Comparison of ENCODE assay signal across 9 cellular contexts in genomic region chr1:22749919-22750670, GRCh38. TPM values are rescaled to one million over a fixed set of nuclear protein-coding genes. Genes with fewer than 3 reads are reported as not detected.
DNase-seq lines count a peak whose midpoint lies in the region; ATAC-seq, FAIRE-seq and TF ChIP-seq lines count a peak whose summit lies in the region.
"Had no signal": no experiment of that assay in that cellular context is flagged by ENCODE, and none has a peak within 500 bp of the region (broad histone marks: within the 10 kb centered on the region; RNA-seq: fewer than 3 reads in every experiment).

No MANE protein-coding gene starts in this region.

- H3K79me2 ChIP-seq in SU-DHL-6 (ENCODE audit: insufficient read depth, low read length): no peaks in the 10 kb centered on the region

- CTCF ChIA-PET in A673 (lab: Charles Lee) (interaction anchor here (0.9 kb wide), 1 partner anchor 45 kb away, joined by 4 read pairs; no protein-coding TSS in a partner anchor), T-cell (lab: Charles Lee) (no interaction called here)

- H3K9ac ChIP-seq in SU-DHL-6 (ENCODE audit: low read length): no peak overlapping the region

- BruUV-seq in A673 (replicated peaks; lab: Mats Ljungman, UMichigan): no TSS peak

- no peaks in the 10 kb centered on the region for H3K9me3 Mint-ChIP-seq in T-cell
- H3K9me3 Mint-ChIP-seq: activated naive CD4-positive, alpha-beta T cell treated with anti-CD3 and anti-CD28 coated beads, Interleukin-2, amount 50 U/mL, for 24 hours had no signal

- peak overlapping the region; percentile 24 for H2AFZ ChIP-seq in SU-DHL-6 (ENCODE audit: low read depth, low read length, severe bottlenecking)

- H3K27ac ChIP-seq in A673 (ENCODE audit: low read depth, low read length, poor library complexity, severe bottlenecking) (peak overlapping the region; percentile 13), SU-DHL-6 (ENCODE audit: low read depth, low read length) (no peak overlapping the region), gastrocnemius medialis (peak overlapping the region in 1 of 4 donors; percentile 14)

- no peaks in the 10 kb centered on the region for H3F3A ChIP-seq in SU-DHL-6 (ENCODE audit: insufficient read depth)

- intact Hi-C loops in A673 (cut with micrococcal nuclease; ENCODE audit: unreplicated experiment) (no loop called here), gastrocnemius medialis (cut with DNase I; ENCODE audit: low total_unique reads) (no loop called here)

- H3K27me3 Mint-ChIP-seq in T-cell: peaks cover 4 to 8% of the 10 kb centered on the region in 2 donors
- H3K27me3 Mint-ChIP-seq: activated naive CD4-positive, alpha-beta T cell treated with anti-CD3 and anti-CD28 coated beads, Interleukin-2, amount 50 U/mL, for 24 hours had no signal

- H3K9me2 ChIP-seq in SU-DHL-6 (replicated peaks; ENCODE audit: insufficient read depth, low read length): no peaks in the 10 kb centered on the region

- H4K20me1 ChIP-seq in SU-DHL-6 (ENCODE audit: low read depth, low read length): no peaks in the 10 kb centered on the region

- TF ChIP-seq POLR2A in H54 (IDR thresholded peaks at IDR 0.05; ENCODE audit: low read depth, low read length) (no peak), gastrocnemius medialis (IDR thresholded peaks at IDR 0.05) (no peak)

- H3K9me3 ChIP-seq in A673 (ENCODE audit: low read depth, low read length, poor library complexity, severe bottlenecking) (no peaks in the 10 kb centered on the region), SU-DHL-6 (ENCODE audit: insufficient read depth, low read length) (no peaks in the 10 kb centered on the region), gastrocnemius medialis (no peaks in the 10 kb centered on the region)

- in situ Hi-C loops in gastrocnemius medialis (cut with MboI; ENCODE audit: low sequenced_read_pairs in 4 of 4): no loop called here

- no peak overlapping the region for H3K4me3 Mint-ChIP-seq in T-cell
- H3K4me3 Mint-ChIP-seq: activated naive CD4-positive, alpha-beta T cell treated with anti-CD3 and anti-CD28 coated beads, Interleukin-2, amount 50 U/mL, for 24 hours had no signal

- no peak overlapping the region for H3K27ac Mint-ChIP-seq in T-cell
- H3K27ac Mint-ChIP-seq: activated naive CD4-positive, alpha-beta T cell treated with anti-CD3 and anti-CD28 coated beads, Interleukin-2, amount 50 U/mL, for 24 hours had no signal

- H3K36me3 ChIP-seq in A673 (ENCODE audit: insufficient read depth, low read length, poor library complexity, severe bottlenecking) (no peaks in the 10 kb centered on the region), SU-DHL-6 (ENCODE audit: low read length) (no peaks in the 10 kb centered on the region), gastrocnemius medialis (no peaks in the 10 kb centered on the region)

- H3K4me2 ChIP-seq in SU-DHL-6 (ENCODE audit: low read depth, low read length, poor library complexity, severe bottlenecking): no peak overlapping the region

- H3K27me3 ChIP-seq in A673 (replicated peaks; ENCODE audit: insufficient read depth, low read depth, low read length, poor library complexity) (no peaks in the 10 kb centered on the region), SU-DHL-6 (ENCODE audit: low read length) (no peaks in the 10 kb centered on the region), gastrocnemius medialis (no peaks in the 10 kb centered on the region)

- POLR2A ChIA-PET in A673 (lab: Charles Lee; ENCODE audit: low non-redundant PET) (no interaction called here), T-cell (lab: Charles Lee) (no interaction called here)

- FAIRE-seq in H54 (lab: Jason Lieb, UNC): peak; percentile 80

- ATAC-seq in gastrocnemius medialis (peak; percentile 46 to 83), HG03378 (IDR thresholded peaks at IDR 0.05; ENCODE audit: unreplicated experiment) (no peak), T-cell (replicated peaks in 1 of 4) (no peak), GM21390 (IDR thresholded peaks at IDR 0.05; ENCODE audit: unreplicated experiment) (no peak)

- TF ChIP-seq CTCF in A673 (conservative IDR thresholded peaks at IDR 0.05; ENCODE audit: low read depth, low read length): no peak
- no peak for TF ChIP-seq CTCF in SU-DHL-6 (IDR thresholded peaks at IDR 0.05; ENCODE audit: insufficient read depth, low read length, poor library complexity, severe bottlenecking)
- TF ChIP-seq CTCF in gastrocnemius medialis (IDR thresholded peaks at IDR 0.05 in 4 of 5, conservative IDR thresholded peaks at IDR 0.05 in 1 of 5): no peak

- no peak overlapping the region for H3K4me3 ChIP-seq in A673 (ENCODE audit: low read depth, low read length, poor library complexity, severe bottlenecking)
- no peak overlapping the region for H3K4me3 ChIP-seq in SU-DHL-6 (ENCODE audit: insufficient read depth, low read length, poor library complexity, severe bottlenecking)
- no peak overlapping the region for H3K4me3 ChIP-seq in gastrocnemius medialis

- no peaks in the 10 kb centered on the region for H3K36me3 Mint-ChIP-seq in T-cell
- H3K36me3 Mint-ChIP-seq: activated naive CD4-positive, alpha-beta T cell treated with anti-CD3 and anti-CD28 coated beads, Interleukin-2, amount 50 U/mL, for 24 hours had no signal

- H3K4me1 ChIP-seq in A673 (ENCODE audit: insufficient read depth, low read length, poor library complexity, severe bottlenecking) (no peaks in the 10 kb centered on the region), gastrocnemius medialis (no peaks in the 10 kb centered on the region)

- H3K4me1 Mint-ChIP-seq in T-cell: no peaks in the 10 kb centered on the region
- H3K4me1 Mint-ChIP-seq: activated naive CD4-positive, alpha-beta T cell treated with anti-CD3 and anti-CD28 coated beads, Interleukin-2, amount 50 U/mL, for 24 hours had no signal

- peak; percentile 39 for DNase-seq in A673 (ENCODE audit: low spot score)
- peak; percentile 65 for DNase-seq in H54 (ENCODE audit: insufficient read length, low spot score)
- peak; percentile 94 for DNase-seq in glomerular visceral epithelial cell (ENCODE audit: extremely low spot score)
- DNase-seq in gastrocnemius medialis: peak in 1 of 2 donors; percentile 34
- no peak for DNase-seq in T-cell

RNA-seq across cellular contexts. Expression of gene EPHB2, which starts 39.5 kb away (rescaled TPM):
- total RNA-seq in A673 (2021): 10.4 and 12.3 TPM in 2 replicates
- total RNA-seq in gastrocnemius medialis: under 1 TPM in 3 of 4 donors, not detected in 1; 0.07 to 0.58 (median 0.24) TPM
- under 1 TPM in 3 of 5 donors, not detected in 2; 0.06 to 0.20 (median 0.12) TPM for total RNA-seq in T-cell

Comparison
In these comparisons a context has a peak if more than half of its experiments do, and no peak if none do; other contexts are left out.
1. DNase-seq: peak in A673 (single experiment), H54 (single experiment) and glomerular visceral epithelial cell (single experiment); none in T-cell (0 of 34).
2. ATAC-seq: peak in gastrocnemius medialis (2 of 2); none in HG03378 (single experiment), T-cell (0 of 4) and GM21390 (single experiment).